Comparison of ENCODE assay signal across 16 cellular contexts in genomic region chr6:48032156-48032555, GRCh38.
DNase-seq lines count a peak whose midpoint lies in the region; ATAC-seq lines count a peak whose summit lies in the region.
"Had no signal": no experiment of that assay in that cellular context is flagged by ENCODE, and none has a peak within 500 bp of the region (broad histone marks: within the 10 kb centered on the region; RNA-seq: fewer than 3 reads in every experiment).

No MANE protein-coding gene starts in this region.

- H3K27ac Mint-ChIP-seq in stimulated activated naive CD8-positive, alpha-beta T cell treated with anti-CD3 and anti-CD28 coated beads, Interleukin-15, amount 100 ng/mL, for 72 hours, result no peak overlapping the region
- H3K27ac Mint-ChIP-seq: stimulated activated memory B cell treated with anti-CD40 and anti-IgM and Interleukin-4, amounts not matched to agents 10 μg/mL and 1 μg/mL and 100 μg/mL, for 72 hours had no signal

- H3K4me3 Mint-ChIP-seq in stimulated activated naive CD8-positive, alpha-beta T cell treated with anti-CD3 and anti-CD28 coated beads, Interleukin-15, amount 100 ng/mL, for 72 hours, result no peak overlapping the region
- H3K4me3 Mint-ChIP-seq: stimulated activated memory B cell treated with anti-CD40 and anti-IgM and Interleukin-4, amounts not matched to agents 10 μg/mL and 1 μg/mL and 100 μg/mL, for 72 hours had no signal

- no peak for ATAC-seq in stimulated activated naive CD8-positive, alpha-beta T cell treated with anti-CD3 and anti-CD28 coated beads, Interleukin-15, amount 100 ng/mL, for 72 hours
- ATAC-seq: K562; stimulated activated memory B cell treated with anti-CD40 and anti-IgM and Interleukin-4, amounts not matched to agents 10 μg/mL and 1 μg/mL and 100 μg/mL, for 72 hours had no signal

- peaks cover 0 to 6% of the 10 kb centered on the region in 2 donors for H3K9me3 Mint-ChIP-seq in stimulated activated naive CD8-positive, alpha-beta T cell treated with anti-CD3 and anti-CD28 coated beads, Interleukin-15, amount 100 ng/mL, for 72 hours

- H3K4me1 Mint-ChIP-seq in stimulated activated naive CD8-positive, alpha-beta T cell treated with anti-CD3 and anti-CD28 coated beads, Interleukin-15, amount 100 ng/mL, for 72 hours, result peaks cover 7% of the 10 kb centered on the region

- DNase-seq in EH (ENCODE audit: low read depth) (peak; percentile 47), NCI-H460 (ENCODE audit: extremely low read depth, low read depth) (peak; percentile 3), dedifferentiated amniotic fluid mesenchymal stem cell (ENCODE audit: extremely low spot score) (peak; percentile 89), lung microvascular endothelial cell (ENCODE audit: low read depth in 2 of 2) (peak; percentile 10 to 48), NCI-H146 treated with DMSO at 0.1 percent for 48 hours (lab: John Stamatoyannopoulos, UW; ENCODE audit: unreplicated experiment) (no peak), NCI-H1436 treated with DMSO at 0.1 percent for 48 hours (lab: John Stamatoyannopoulos, UW) (no peak)
- DNase-seq in stimulated activated naive CD8-positive, alpha-beta T cell treated with anti-CD3 and anti-CD28 coated beads, Interleukin-15, amount 100 ng/mL, for 72 hours, result no peak
- no peak for DNase-seq in activated CD4-positive, CD25-positive, alpha-beta regulatory T cell (lab: John Stamatoyannopoulos, UW)
- DNase-seq: activated CD8-positive, alpha-beta memory T cell treated with anti-CD3 and anti-CD28 coated beads, Interleukin-2, amount 50 U/mL, for 4 hours; amygdala; kidney; NCI-H2107; stimulated activated CD4-positive, alpha-beta T cell treated with anti-CD3 and anti-CD28 coated beads, Interleukin-1b, Interleukin-23, amount 100 ng/mL, for 48 hours; T-helper 9 cell had no signal

- no peaks in the 10 kb centered on the region for H3K27me3 Mint-ChIP-seq in stimulated activated naive CD8-positive, alpha-beta T cell treated with anti-CD3 and anti-CD28 coated beads, Interleukin-15, amount 100 ng/mL, for 72 hours
- H3K27me3 Mint-ChIP-seq: stimulated activated memory B cell treated with anti-CD40 and anti-IgM and Interleukin-4, amounts not matched to agents 10 μg/mL and 1 μg/mL and 100 μg/mL, for 72 hours had no signal

Comparison
In these comparisons a context has a peak if more than half of its experiments do, and no peak if none do; other contexts are left out.
1. DNase-seq: peak in EH (single experiment), NCI-H460 (single experiment), dedifferentiated amniotic fluid mesenchymal stem cell (single experiment) and lung microvascular endothelial cell (2 of 2); none in stimulated activated naive CD8-positive, alpha-beta T cell treated with anti-CD3 and anti-CD28 coated beads, Interleukin-15, amount 100 ng/mL, for 72 hours (0 of 2), activated CD4-positive, CD25-positive, alpha-beta regulatory T cell (0 of 4), NCI-H146 treated with DMSO at 0.1 percent for 48 hours (single experiment) and NCI-H1436 treated with DMSO at 0.1 percent for 48 hours (single experiment).